Comparison of ENCODE assay signal across 25 cellular contexts in genomic region chr3:28089527-28089897, GRCh38.
A peak's percentile ranks its signal among the peaks of the same experiment; 100 is the strongest.
DNase-seq lines count a peak whose midpoint lies in the region; ATAC-seq and TF ChIP-seq lines count a peak whose summit lies in the region.
"Had no signal": no experiment of that assay in that cellular context is flagged by ENCODE, and none has a peak within 500 bp of the region (broad histone marks: within the 10 kb centered on the region; RNA-seq: fewer than 3 reads in every experiment).

No MANE protein-coding gene starts in this region.

- no peaks in the 10 kb centered on the region for H3K36me3 ChIP-seq in mammary epithelial cell (ENCODE audit: insufficient read depth, low read length)
- no peaks in the 10 kb centered on the region for H3K36me3 ChIP-seq in RWPE2 (ENCODE audit: low read depth)
- no peaks in the 10 kb centered on the region for H3K36me3 ChIP-seq in neural progenitor cell
- H3K36me3 ChIP-seq: BLaER1, HAP-1, MG63 had no signal

- BruUV-seq in mammary epithelial cell (replicated peaks; lab: Mats Ljungman, UMichigan) (no TSS peak), MCF 10A (replicated peaks; lab: Mats Ljungman, UMichigan) (no TSS peak)

- H3F3A ChIP-seq in neural progenitor cell (ENCODE audit: low read depth), result no peaks in the 10 kb centered on the region

- H3K4me2 ChIP-seq in mammary epithelial cell (ENCODE audit: insufficient read depth, low read depth, low read length), result no peak overlapping the region
- H3K4me2 ChIP-seq in neural progenitor cell, result no peak overlapping the region
- H3K4me2 ChIP-seq: BLaER1 had no signal

- intact Hi-C loops in mammary epithelial cell (cut with micrococcal nuclease), result loop anchor here (1.0 to 2.0 kb wide), 3 partner anchors 146 to 377 kb away; no protein-coding TSS in a partner anchor
- intact Hi-C loops in MCF 10A (cut with micrococcal nuclease), result loop anchor here (2.0 kb wide), 1 partner anchor 367 kb away; the partner anchor contains the start of gene EOMES
- intact Hi-C loops in right cardiac atrium (cut with DNase I), result no loop called here

- H3K79me2 ChIP-seq in mammary epithelial cell (ENCODE audit: insufficient read depth, low read length), result no peaks in the 10 kb centered on the region
- no peaks in the 10 kb centered on the region for H3K79me2 ChIP-seq in neural progenitor cell (ENCODE audit: low read depth)

- peak; percentile 1 for DNase-seq in mammary epithelial cell
- no peak for DNase-seq in MCF 10A (ENCODE audit: unreplicated experiment)
- DNase-seq in RWPE2 (ENCODE audit: low spot score), result no peak
- peak; percentile 13 for DNase-seq in epithelial cell of esophagus (ENCODE audit: low read depth)
- no peak for DNase-seq in natural killer cell treated with Interleukin-12 subunit alpha and Interleukin-12 subunit beta and Interleukin-15 and Interleukin-18, amount 100 ng/mL, for 72 hours (ENCODE audit: low spot score)
- no peak for DNase-seq in right cardiac atrium
- DNase-seq in neural progenitor cell (ENCODE audit: low spot score), result no peak
- DNase-seq: Caco-2, GOT3, KBM-7, MG63, NCI-H1105 treated with DMSO at 0.1 percent for 48 hours, NCI-H146, NCI-H1930, NCI-H2107, NCI-H2227 treated with DMSO at 0.1 percent for 48 hours, NCI-H526 treated with DMSO at 0.1 percent for 48 hours, SHP77 treated with DMSO at 0.1 percent for 48 hours had no signal

- H3K27me3 Mint-ChIP-seq in MCF 10A (ENCODE audit: insufficient read depth, unreplicated experiment) (no peaks in the 10 kb centered on the region), neural progenitor cell (ENCODE audit: insufficient read depth, low read depth) (peaks cover 5% of the 10 kb centered on the region)
- H3K27me3 Mint-ChIP-seq in natural killer cell treated with Interleukin-12 subunit alpha and Interleukin-12 subunit beta and Interleukin-15 and Interleukin-18, amount 100 ng/mL, for 72 hours, result no peaks in the 10 kb centered on the region
- H3K27me3 Mint-ChIP-seq: CD4-positive, CD25-positive, alpha-beta regulatory T cell had no signal

- CTCF ChIA-PET in mammary epithelial cell (lab: Charles Lee; ENCODE audit: low non-redundant PET), result no interaction called here
- CTCF ChIA-PET in MCF 10A (lab: Yijun Ruan, JAX), result interaction anchor here (0.5 to 1.3 kb wide), 10 partner anchors 9 to 610 kb away, joined by 3 to 7 read pairs (median 3); partner anchors contain the start of gene EOMES

- dilution Hi-C loops in mammary epithelial cell (cut with HindIII; ENCODE audit: low sequenced_read_pairs), result no loop called here

- H3K27ac ChIP-seq in mammary epithelial cell (ENCODE audit: insufficient read depth, low read depth, low read length), result no peak overlapping the region
- no peak overlapping the region for H3K27ac ChIP-seq in RWPE2 (ENCODE audit: poor library complexity, severe bottlenecking)
- H3K27ac ChIP-seq in right cardiac atrium (ENCODE audit: low read length), result no peak overlapping the region
- no peak overlapping the region for H3K27ac ChIP-seq in neural progenitor cell
- H3K27ac ChIP-seq: BLaER1, RWPE1, SK-N-MC had no signal

- WGBS in mammary epithelial cell (ENCODE audit: low coverage, missing lambda C conversion rate), result 97% methylated on average over 2 of the region's 2 CpGs
- WGBS in right cardiac atrium, result 87% methylated on average over 2 of the region's 2 CpGs

- H3K36me3 Mint-ChIP-seq in MCF 10A (ENCODE audit: insufficient read depth, unreplicated experiment) (no peaks in the 10 kb centered on the region), neural progenitor cell (no peaks in the 10 kb centered on the region)
- no peaks in the 10 kb centered on the region for H3K36me3 Mint-ChIP-seq in natural killer cell treated with Interleukin-12 subunit alpha and Interleukin-12 subunit beta and Interleukin-15 and Interleukin-18, amount 100 ng/mL, for 72 hours
- H3K36me3 Mint-ChIP-seq: CD4-positive, CD25-positive, alpha-beta regulatory T cell had no signal

- H3K4me1 ChIP-seq in mammary epithelial cell (ENCODE audit: insufficient read depth, low read length), result no peaks in the 10 kb centered on the region
- no peaks in the 10 kb centered on the region for H3K4me1 ChIP-seq in RWPE2 (ENCODE audit: insufficient read depth, poor library complexity, severe bottlenecking)
- no peaks in the 10 kb centered on the region for H3K4me1 ChIP-seq in right cardiac atrium (ENCODE audit: control insufficient read depth, insufficient read depth, low read length)
- H3K4me1 ChIP-seq in neural progenitor cell, result no peaks in the 10 kb centered on the region
- H3K4me1 ChIP-seq: BLaER1, Caco-2, HAP-1 had no signal

- no peak overlapping the region for H3K9ac ChIP-seq in mammary epithelial cell (ENCODE audit: insufficient read depth, low read length)
- H3K9ac ChIP-seq in neural progenitor cell, result no peak overlapping the region
- H3K9ac ChIP-seq: BLaER1 had no signal

- H3K4me3 Mint-ChIP-seq in MCF 10A (ENCODE audit: unreplicated experiment) (no peak overlapping the region), neural progenitor cell (no peak overlapping the region)
- H3K4me3 Mint-ChIP-seq in natural killer cell treated with Interleukin-12 subunit alpha and Interleukin-12 subunit beta and Interleukin-15 and Interleukin-18, amount 100 ng/mL, for 72 hours, result peak overlapping the region; percentile 61
- H3K4me3 Mint-ChIP-seq: CD4-positive, CD25-positive, alpha-beta regulatory T cell had no signal

- TF ChIP-seq CTCF in mammary epithelial cell (conservative IDR thresholded peaks at IDR 0.05 in 1 of 2, IDR thresholded peaks at IDR 0.05 in 1 of 2; ENCODE audit: extremely low read depth in 1 of 2, insufficient read depth in 1 of 2, low read depth in 1 of 2, low read length in 2 of 2) (peak in 1 of 2 donors; percentile 45), MCF 10A (IDR thresholded peaks at IDR 0.05; ENCODE audit: unreplicated experiment) (no peak), RWPE2 (IDR thresholded peaks at IDR 0.05; ENCODE audit: poor library complexity, severe bottlenecking) (peak; percentile 14), epithelial cell of esophagus (IDR thresholded peaks at IDR 0.05; ENCODE audit: insufficient read depth, low read depth, low read length, missing control alignments) (peak; percentile 32), neural progenitor cell (IDR thresholded peaks at IDR 0.05) (no peak)

- H3K4me3 ChIP-seq in mammary epithelial cell (replicated peaks in 1 of 3; ENCODE audit: insufficient read depth in 1 of 3, low read depth in 2 of 3, low read length in 3 of 3), result no peak overlapping the region
- H3K4me3 ChIP-seq in RWPE2 (ENCODE audit: severe bottlenecking), result no peak overlapping the region
- H3K4me3 ChIP-seq in epithelial cell of esophagus (ENCODE audit: low read length), result no peak overlapping the region
- no peak overlapping the region for H3K4me3 ChIP-seq in right cardiac atrium (ENCODE audit: low read length)
- H3K4me3 ChIP-seq in neural progenitor cell, result no peak overlapping the region
- H3K4me3 ChIP-seq: BLaER1, HAP-1, MG63, SK-N-MC had no signal

- in situ Hi-C loops in mammary epithelial cell (cut with MboI; ENCODE audit: low sequenced_read_pairs in 2 of 2), result loop anchor here in 1 of 2 donors (25.0 kb wide), 1 partner anchor 377 kb away; the partner anchor contains the start of gene EOMES

- POLR2A ChIA-PET in MCF 10A (lab: Yijun Ruan, JAX), result no interaction called here

- no peaks in the 10 kb centered on the region for H4K20me1 ChIP-seq in mammary epithelial cell (ENCODE audit: insufficient read depth, low read length)
- H4K20me1 ChIP-seq in neural progenitor cell (ENCODE audit: low read depth), result no peaks in the 10 kb centered on the region
- H4K20me1 ChIP-seq: BLaER1 had no signal

- no peaks in the 10 kb centered on the region for H3K27me3 ChIP-seq in mammary epithelial cell (ENCODE audit: insufficient read depth, low read length)
- H3K27me3 ChIP-seq in RWPE2 (ENCODE audit: insufficient read depth, poor library complexity, severe bottlenecking), result no peaks in the 10 kb centered on the region
- no peaks in the 10 kb centered on the region for H3K27me3 ChIP-seq in right cardiac atrium (ENCODE audit: control insufficient read depth, insufficient read depth)
- H3K27me3 ChIP-seq in neural progenitor cell, result no peaks in the 10 kb centered on the region
- H3K27me3 ChIP-seq: BLaER1, MG63 had no signal

- no peaks in the 10 kb centered on the region for H3K9me3 Mint-ChIP-seq in MCF 10A (ENCODE audit: unreplicated experiment)
- peaks cover 6% of the 10 kb centered on the region for H3K9me3 Mint-ChIP-seq in natural killer cell treated with Interleukin-12 subunit alpha and Interleukin-12 subunit beta and Interleukin-15 and Interleukin-18, amount 100 ng/mL, for 72 hours
- H3K9me3 Mint-ChIP-seq in neural progenitor cell, result peaks cover 15% of the 10 kb centered on the region

- no peak overlapping the region for H3K27ac Mint-ChIP-seq in MCF 10A (ENCODE audit: low read depth, unreplicated experiment)
- peak overlapping the region; percentile 71 to 75 for H3K27ac Mint-ChIP-seq in natural killer cell treated with Interleukin-12 subunit alpha and Interleukin-12 subunit beta and Interleukin-15 and Interleukin-18, amount 100 ng/mL, for 72 hours
- no peak overlapping the region for H3K27ac Mint-ChIP-seq in neural progenitor cell
- H3K27ac Mint-ChIP-seq: CD4-positive, CD25-positive, alpha-beta regulatory T cell had no signal

- H3K4me1 Mint-ChIP-seq in MCF 10A (ENCODE audit: insufficient read depth, unreplicated experiment), result no peaks in the 10 kb centered on the region
- peaks cover 28 to 29% of the 10 kb centered on the region in 2 donors for H3K4me1 Mint-ChIP-seq in natural killer cell treated with Interleukin-12 subunit alpha and Interleukin-12 subunit beta and Interleukin-15 and Interleukin-18, amount 100 ng/mL, for 72 hours (ENCODE audit: low read depth in 2 of 2)
- H3K4me1 Mint-ChIP-seq in neural progenitor cell, result no peaks in the 10 kb centered on the region
- H3K4me1 Mint-ChIP-seq: CD4-positive, CD25-positive, alpha-beta regulatory T cell had no signal

- H2AFZ ChIP-seq in mammary epithelial cell (ENCODE audit: low read depth, low read length) (no peak overlapping the region), neural progenitor cell (replicated peaks) (no peak overlapping the region)

- ATAC-seq in RWPE2 (ENCODE audit: low read depth) (0 out of 3 replicates have a peak, but pooled peaks have one; percentile 21), right cardiac atrium (no peak), GM21360 (IDR thresholded peaks at IDR 0.05; ENCODE audit: unreplicated experiment) (no peak)
- ATAC-seq in natural killer cell treated with Interleukin-12 subunit alpha and Interleukin-12 subunit beta and Interleukin-15 and Interleukin-18, amount 100 ng/mL, for 72 hours, result peak; percentile 62 to 68
- ATAC-seq: Panc1 had no signal

- H3K9me3 ChIP-seq in mammary epithelial cell (replicated peaks; ENCODE audit: insufficient read depth, low read length) (no peaks in the 10 kb centered on the region), RWPE2 (ENCODE audit: severe bottlenecking) (no peaks in the 10 kb centered on the region), right cardiac atrium (ENCODE audit: control insufficient read depth, low read length) (no peaks in the 10 kb centered on the region), neural progenitor cell (ENCODE audit: low read depth) (no peaks in the 10 kb centered on the region)
- H3K9me3 ChIP-seq: Caco-2, HAP-1, MG63 had no signal

Comparison
In these comparisons a context has a peak if more than half of its experiments do, and no peak if none do; other contexts are left out.
1. DNase-seq: peak in mammary epithelial cell (single experiment) and epithelial cell of esophagus (single experiment); none in MCF 10A (single experiment), RWPE2 (single experiment), natural killer cell treated with Interleukin-12 subunit alpha and Interleukin-12 subunit beta and Interleukin-15 and Interleukin-18, amount 100 ng/mL, for 72 hours (single experiment), right cardiac atrium (0 of 3) and neural progenitor cell (single experiment).
2. CTCF ChIP-seq: peak in RWPE2 (single experiment) and epithelial cell of esophagus (single experiment); none in MCF 10A (single experiment) and neural progenitor cell (single experiment).
3. H3K27ac Mint-ChIP-seq: peak in natural killer cell treated with Interleukin-12 subunit alpha and Interleukin-12 subunit beta and Interleukin-15 and Interleukin-18, amount 100 ng/mL, for 72 hours (2 of 2); none in MCF 10A (single experiment) and neural progenitor cell (single experiment).
4. ATAC-seq: peak in RWPE2 (single experiment) and natural killer cell treated with Interleukin-12 subunit alpha and Interleukin-12 subunit beta and Interleukin-15 and Interleukin-18, amount 100 ng/mL, for 72 hours (2 of 2); none in right cardiac atrium (0 of 2) and GM21360 (single experiment).
5. intact Hi-C loops: an anchor here in mammary epithelial cell (1.0 to 2.0 kb wide) and MCF 10A (2.0 kb wide); none called in right cardiac atrium.